Comparison of ENCODE assay signal across 15 cellular contexts in the genomic region with DNA sequence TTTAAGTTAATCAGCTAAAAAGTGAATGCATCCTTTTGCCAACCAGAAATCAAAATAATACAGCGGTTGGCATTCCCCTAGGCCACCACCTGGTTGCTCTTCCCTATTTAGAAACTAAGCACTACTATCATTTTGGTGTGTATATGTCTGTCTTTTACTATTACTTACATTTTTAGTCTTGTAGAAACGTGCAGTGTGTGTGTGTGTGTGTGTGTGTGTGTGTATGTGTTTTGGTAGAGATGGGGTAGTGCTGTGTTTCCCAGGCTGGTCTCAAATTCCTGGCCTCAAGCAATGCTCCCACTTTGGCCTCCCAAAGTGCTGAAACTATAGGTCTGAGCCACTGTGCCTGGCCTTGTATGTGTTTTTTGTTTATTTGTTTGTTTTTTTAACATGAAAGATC. TPM values are rescaled to one million over a fixed set of nuclear protein-coding genes. Genes with fewer than 3 reads are reported as not detected.
DNase-seq lines count a peak whose midpoint lies in the region; FAIRE-seq and TF ChIP-seq lines count a peak whose summit lies in the region.
"Had no signal": no experiment of that assay in that cellular context is flagged by ENCODE, and none has a peak within 500 bp of the region (broad histone marks: within the 10 kb centered on the region; RNA-seq: fewer than 3 reads in every experiment).

No MANE protein-coding gene starts in this region.

- no peaks in the 10 kb centered on the region for H3K27me3 Mint-ChIP-seq in glutamatergic neuron (ENCODE audit: unreplicated experiment)
- H3K27me3 Mint-ChIP-seq: CD4-positive, alpha-beta memory T cell had no signal

- H3K36me3 ChIP-seq in H7 (replicated peaks; ENCODE audit: control insufficient read depth, insufficient read depth, low read length) = no peaks in the 10 kb centered on the region
- H3K36me3 ChIP-seq: BE2C had no signal

- peaks cover 25% of the 10 kb centered on the region for H3K4me1 Mint-ChIP-seq in glutamatergic neuron (ENCODE audit: low read depth, unreplicated experiment)

- peak; percentile 45 for FAIRE-seq in GM18507 (lab: Jason Lieb, UNC)
- FAIRE-seq: A549, D721Med, GM12892, H54 had no signal

- peak; percentile 20 for DNase-seq in ELF-1 (ENCODE audit: low read depth, low spot score)
- no peak for DNase-seq in GM18507 (ENCODE audit: extremely low spot score, insufficient read length, low read depth)
- DNase-seq in NCI-H69 (lab: John Stamatoyannopoulos, UW) = peak; percentile 44
- no peak for DNase-seq in glutamatergic neuron
- no peak for DNase-seq in stimulated activated CD4-positive, alpha-beta T cell treated with anti-CD3 and anti-CD28 coated beads, Interleukin-1b, Interleukin-23, amount 100 ng/mL, for 48 hours
- no peak for DNase-seq in kidney tubule cell (ENCODE audit: low spot score)
- no peak for DNase-seq in GOT3 (lab: John Stamatoyannopoulos, UW)
- DNase-seq in H7 = no peak
- DNase-seq: BE2C; CD4-positive, alpha-beta memory T cell; DMS53 had no signal

- H3K4me3 Mint-ChIP-seq in glutamatergic neuron (ENCODE audit: unreplicated experiment) = no peak overlapping the region
- H3K4me3 Mint-ChIP-seq: CD4-positive, alpha-beta memory T cell had no signal

- peak overlapping the region; percentile 5 for H3K27ac Mint-ChIP-seq in glutamatergic neuron (ENCODE audit: unreplicated experiment)
- H3K27ac Mint-ChIP-seq: CD4-positive, alpha-beta memory T cell had no signal

- H3K9me3 Mint-ChIP-seq in glutamatergic neuron (ENCODE audit: unreplicated experiment) = peaks cover 3% of the 10 kb centered on the region

- H3K27me3 ChIP-seq in H7 (ENCODE audit: control insufficient read depth, insufficient read depth, low read length) = no peaks in the 10 kb centered on the region
- H3K27me3 ChIP-seq: BE2C had no signal

- no peak overlapping the region for H3K4me3 ChIP-seq in H7 (ENCODE audit: insufficient read depth, low read depth, low read length)
- H3K4me3 ChIP-seq: A549 had no signal

- H3K36me3 Mint-ChIP-seq in glutamatergic neuron (ENCODE audit: unreplicated experiment) = no peaks in the 10 kb centered on the region
- H3K36me3 Mint-ChIP-seq: CD4-positive, alpha-beta memory T cell had no signal

- TF ChIP-seq CTCF in glutamatergic neuron (IDR thresholded peaks at IDR 0.05; ENCODE audit: partially characterized antibody, unreplicated experiment) = no peak

RNA-seq across cellular contexts. Expression of gene MYO6, which starts 27.4 kb away (rescaled TPM):
- total RNA-seq in glutamatergic neuron (ENCODE audit: unreplicated experiment) = 72.2 TPM
- total RNA-seq in H7 (2014; rRNA removed; shearing (Covaris generic)) = 5.3 and 10.6 TPM in 2 replicates

Comparison
In these comparisons a context has a peak if more than half of its experiments do, and no peak if none do; other contexts are left out.
1. DNase-seq: peak in ELF-1 (single experiment) and NCI-H69 (single experiment); none in GM18507 (single experiment), glutamatergic neuron (single experiment), stimulated activated CD4-positive, alpha-beta T cell treated with anti-CD3 and anti-CD28 coated beads, Interleukin-1b, Interleukin-23, amount 100 ng/mL, for 48 hours (single experiment), kidney tubule cell (single experiment), GOT3 (single experiment) and H7 (single experiment).